15 cellular contexts compared by ENCODE assay signal in genomic region chr12:9319044-9319841, GRCh38.
DNase-seq lines count a peak whose midpoint lies in the region; ATAC-seq and TF ChIP-seq lines count a peak whose summit lies in the region.
"Had no signal": no experiment of that assay in that cellular context is flagged by ENCODE, and none has a peak within 500 bp of the region (broad histone marks: within the 10 kb centered on the region; RNA-seq: fewer than 3 reads in every experiment).

No MANE protein-coding gene starts in this region.

- in situ Hi-C loops in KBM-7 (cut with MboI; ENCODE audit: low pct_unique_long_range_greater_than_20kb, low sequenced_read_pairs) = no loop called here

- intact Hi-C loops in heart left ventricle (cut with DNase I) = no loop called here
- intact Hi-C loops in cardiac septum (cut with DNase I) = no loop called here

- no peaks in the 10 kb centered on the region for H3K9me3 Mint-ChIP-seq in endodermal cell
- H3K9me3 Mint-ChIP-seq in stimulated activated naive B cell treated with anti-CD40 and anti-IgM and Interleukin-4, amounts not matched to agents 10 μg/mL and 1 μg/mL and 100 μg/mL, for 72 hours = no peaks in the 10 kb centered on the region
- H3K9me3 Mint-ChIP-seq in activated CD4-positive, alpha-beta T cell treated with anti-CD3 and anti-CD28 coated beads, Interleukin-2, amount 10 ng/mL, durations not matched to agents 7 days and 5 days = no peaks in the 10 kb centered on the region
- H3K9me3 Mint-ChIP-seq: brain; stimulated activated naive CD8-positive, alpha-beta T cell treated with anti-CD3 and anti-CD28 coated beads, Interleukin-15, Interleukin-2, amounts not matched to agents 100 ng/mL and 50 ng/mL, for 24 hours had no signal

- no peaks in the 10 kb centered on the region for H3K9me3 ChIP-seq in heart left ventricle
- H3K9me3 ChIP-seq in endodermal cell (ENCODE audit: control insufficient read depth, low read length) = no peaks in the 10 kb centered on the region
- H3K9me3 ChIP-seq: BE2C, esophagus squamous epithelium, neutrophil had no signal

- no peak overlapping the region for H3K9ac ChIP-seq in endodermal cell (ENCODE audit: extremely low read depth, low read length, poor library complexity, severe bottlenecking)

- H3K36me3 ChIP-seq in heart left ventricle = no peaks in the 10 kb centered on the region
- no peaks in the 10 kb centered on the region for H3K36me3 ChIP-seq in endodermal cell (ENCODE audit: control insufficient read depth, insufficient read depth, low read length)
- H3K36me3 ChIP-seq: BE2C, esophagus squamous epithelium, neutrophil had no signal

- peaks cover 6% of the 10 kb centered on the region for H3K36me3 Mint-ChIP-seq in endodermal cell (ENCODE audit: low read depth)
- H3K36me3 Mint-ChIP-seq in stimulated activated naive B cell treated with anti-CD40 and anti-IgM and Interleukin-4, amounts not matched to agents 10 μg/mL and 1 μg/mL and 100 μg/mL, for 72 hours = peaks cover 0 to 4% of the 10 kb centered on the region in 2 donors
- H3K36me3 Mint-ChIP-seq in activated CD4-positive, alpha-beta T cell treated with anti-CD3 and anti-CD28 coated beads, Interleukin-2, amount 10 ng/mL, durations not matched to agents 7 days and 5 days (ENCODE audit: low read depth) = no peaks in the 10 kb centered on the region
- H3K36me3 Mint-ChIP-seq: brain had no signal

- H3K4me1 ChIP-seq in heart left ventricle (no peaks in the 10 kb centered on the region), endodermal cell (ENCODE audit: control insufficient read depth, insufficient read depth, low read length) (no peaks in the 10 kb centered on the region)
- H3K4me1 ChIP-seq: BE2C had no signal

- CTCF ChIA-PET in activated CD4-positive, alpha-beta T cell treated with anti-CD3 and anti-CD28 coated beads, Interleukin-2, amount 10 ng/mL, durations not matched to agents 7 days and 5 days (lab: Charles Lee) = no interaction called here

- H3K27ac ChIP-seq in heart left ventricle = no peak overlapping the region
- H3K27ac ChIP-seq in endodermal cell (ENCODE audit: low read depth, low read length) = no peak overlapping the region
- H3K27ac ChIP-seq: esophagus squamous epithelium, neutrophil had no signal

- DNase-seq in heart left ventricle (no peak), cardiac septum (ENCODE audit: low spot score) (no peak), KBM-7 (peak; percentile 43), endodermal cell (no peak)
- DNase-seq in stimulated activated naive B cell treated with anti-CD40 and anti-IgM and Interleukin-4, amounts not matched to agents 10 μg/mL and 1 μg/mL and 100 μg/mL, for 72 hours = no peak
- DNase-seq in activated CD4-positive, alpha-beta T cell treated with anti-CD3 and anti-CD28 coated beads, Interleukin-2, amount 10 ng/mL, durations not matched to agents 7 days and 5 days = no peak
- DNase-seq: activated CD8-positive, alpha-beta memory T cell treated with anti-CD3 and anti-CD28 coated beads, Interleukin-2, amount 10 ng/mL, durations not matched to agents 7 days and 5 days; BE2C; esophagus squamous epithelium; NCI-H1417 treated with DMSO at 0.1 percent for 48 hours had no signal

- H3K27me3 ChIP-seq in heart left ventricle = no peaks in the 10 kb centered on the region
- no peaks in the 10 kb centered on the region for H3K27me3 ChIP-seq in endodermal cell (ENCODE audit: control insufficient read depth, insufficient read depth, low read length, poor library complexity, severe bottlenecking)
- H3K27me3 ChIP-seq: esophagus squamous epithelium, neutrophil had no signal

- no peak overlapping the region for H3K4me3 ChIP-seq in heart left ventricle
- no peak overlapping the region for H3K4me3 ChIP-seq in endodermal cell (ENCODE audit: low read length)
- H3K4me3 ChIP-seq: esophagus squamous epithelium had no signal

- WGBS in heart left ventricle, 4 donors = 64 to 75% (median 67%) methylated on average over 8 of the region's 8 CpGs
- WGBS in endodermal cell (ENCODE audit: insufficient coverage in 1 of 2, insufficient read length in 1 of 2), 2 experiments = 74 to 80% methylated on average over 5 to 8 of the region's 8 CpGs

- POLR2A ChIA-PET in activated CD4-positive, alpha-beta T cell treated with anti-CD3 and anti-CD28 coated beads, Interleukin-2, amount 10 ng/mL, durations not matched to agents 7 days and 5 days (lab: Charles Lee) = no interaction called here

- ATAC-seq in heart left ventricle (peak in 3 of 4 donors; percentile 15 to 68 (median 60)), HG03520 (IDR thresholded peaks at IDR 0.05; ENCODE audit: unreplicated experiment) (no peak), GM21526 (IDR thresholded peaks at IDR 0.05; ENCODE audit: low FRiP score, unreplicated experiment) (no peak)
- ATAC-seq in stimulated activated naive B cell treated with anti-CD40 and anti-IgM and Interleukin-4, amounts not matched to agents 10 μg/mL and 1 μg/mL and 100 μg/mL, for 72 hours (replicated peaks) = peak; percentile 49 to 66
- ATAC-seq: activated CD8-positive, alpha-beta memory T cell treated with anti-CD3 and anti-CD28 coated beads, Interleukin-2, amount 10 ng/mL, durations not matched to agents 7 days and 5 days had no signal

- TF ChIP-seq CTCF in heart left ventricle (IDR thresholded peaks at IDR 0.05) = peak in 5 of 12 donors; percentile 10 to 24 (median 14)
- TF ChIP-seq CTCF in endodermal cell (conservative IDR thresholded peaks at IDR 0.05) = no peak

- TF ChIP-seq POLR2A in heart left ventricle (IDR thresholded peaks at IDR 0.05) = no peak

- H3K27ac Mint-ChIP-seq in endodermal cell = peak overlapping the region; percentile 3
- H3K27ac Mint-ChIP-seq in stimulated activated naive B cell treated with anti-CD40 and anti-IgM and Interleukin-4, amounts not matched to agents 10 μg/mL and 1 μg/mL and 100 μg/mL, for 72 hours = peak overlapping the region; percentile 85
- H3K27ac Mint-ChIP-seq in activated CD4-positive, alpha-beta T cell treated with anti-CD3 and anti-CD28 coated beads, Interleukin-2, amount 10 ng/mL, durations not matched to agents 7 days and 5 days = no peak overlapping the region
- H3K27ac Mint-ChIP-seq: activated CD8-positive, alpha-beta memory T cell treated with anti-CD3 and anti-CD28 coated beads, Interleukin-2, amount 10 ng/mL, durations not matched to agents 7 days and 5 days; stimulated activated naive CD8-positive, alpha-beta T cell treated with anti-CD3 and anti-CD28 coated beads, Interleukin-15, Interleukin-2, amounts not matched to agents 100 ng/mL and 50 ng/mL, for 24 hours had no signal

- H3K4me1 Mint-ChIP-seq in endodermal cell = peaks cover 32% of the 10 kb centered on the region
- peaks cover 17 to 21% of the 10 kb centered on the region in 2 donors for H3K4me1 Mint-ChIP-seq in stimulated activated naive B cell treated with anti-CD40 and anti-IgM and Interleukin-4, amounts not matched to agents 10 μg/mL and 1 μg/mL and 100 μg/mL, for 72 hours
- peaks cover 6% of the 10 kb centered on the region for H3K4me1 Mint-ChIP-seq in activated CD4-positive, alpha-beta T cell treated with anti-CD3 and anti-CD28 coated beads, Interleukin-2, amount 10 ng/mL, durations not matched to agents 7 days and 5 days
- H3K4me1 Mint-ChIP-seq: activated CD8-positive, alpha-beta memory T cell treated with anti-CD3 and anti-CD28 coated beads, Interleukin-2, amount 10 ng/mL, durations not matched to agents 7 days and 5 days had no signal

- H3K4me3 Mint-ChIP-seq in endodermal cell = no peak overlapping the region
- peak overlapping the region; percentile 29 to 42 for H3K4me3 Mint-ChIP-seq in stimulated activated naive B cell treated with anti-CD40 and anti-IgM and Interleukin-4, amounts not matched to agents 10 μg/mL and 1 μg/mL and 100 μg/mL, for 72 hours
- H3K4me3 Mint-ChIP-seq in activated CD4-positive, alpha-beta T cell treated with anti-CD3 and anti-CD28 coated beads, Interleukin-2, amount 10 ng/mL, durations not matched to agents 7 days and 5 days = no peak overlapping the region
- H3K4me3 Mint-ChIP-seq: activated CD8-positive, alpha-beta memory T cell treated with anti-CD3 and anti-CD28 coated beads, Interleukin-2, amount 10 ng/mL, durations not matched to agents 7 days and 5 days; brain; stimulated activated naive CD8-positive, alpha-beta T cell treated with anti-CD3 and anti-CD28 coated beads, Interleukin-15, Interleukin-2, amounts not matched to agents 100 ng/mL and 50 ng/mL, for 24 hours had no signal

- no peaks in the 10 kb centered on the region for H3K27me3 Mint-ChIP-seq in endodermal cell (ENCODE audit: insufficient read depth)
- peaks cover 7 to 10% of the 10 kb centered on the region in 2 donors for H3K27me3 Mint-ChIP-seq in stimulated activated naive B cell treated with anti-CD40 and anti-IgM and Interleukin-4, amounts not matched to agents 10 μg/mL and 1 μg/mL and 100 μg/mL, for 72 hours
- no peaks in the 10 kb centered on the region for H3K27me3 Mint-ChIP-seq in activated CD4-positive, alpha-beta T cell treated with anti-CD3 and anti-CD28 coated beads, Interleukin-2, amount 10 ng/mL, durations not matched to agents 7 days and 5 days
- H3K27me3 Mint-ChIP-seq: activated CD8-positive, alpha-beta memory T cell treated with anti-CD3 and anti-CD28 coated beads, Interleukin-2, amount 10 ng/mL, durations not matched to agents 7 days and 5 days; stimulated activated naive CD8-positive, alpha-beta T cell treated with anti-CD3 and anti-CD28 coated beads, Interleukin-15, Interleukin-2, amounts not matched to agents 100 ng/mL and 50 ng/mL, for 24 hours had no signal

Comparison
In these comparisons a context has a peak if more than half of its experiments do, and no peak if none do; other contexts are left out.
1. ATAC-seq: peak in heart left ventricle (3 of 4) and stimulated activated naive B cell treated with anti-CD40 and anti-IgM and Interleukin-4, amounts not matched to agents 10 μg/mL and 1 μg/mL and 100 μg/mL, for 72 hours (2 of 2); none in HG03520 (single experiment) and GM21526 (single experiment).
2. H3K4me3 Mint-ChIP-seq: peak in stimulated activated naive B cell treated with anti-CD40 and anti-IgM and Interleukin-4, amounts not matched to agents 10 μg/mL and 1 μg/mL and 100 μg/mL, for 72 hours (2 of 2); none in endodermal cell (single experiment) and activated CD4-positive, alpha-beta T cell treated with anti-CD3 and anti-CD28 coated beads, Interleukin-2, amount 10 ng/mL, durations not matched to agents 7 days and 5 days (single experiment).